ENCODE assay signal across 24 cellular contexts in genomic region chrX:121871122-121871521, GRCh38.
DNase-seq lines count a peak whose midpoint lies in the region; ATAC-seq, FAIRE-seq and TF ChIP-seq lines count a peak whose summit lies in the region.
"Had no signal": no experiment of that assay in that cellular context is flagged by ENCODE, and none has a peak within 500 bp of the region (broad histone marks: within the 10 kb centered on the region; RNA-seq: fewer than 3 reads in every experiment).

No MANE protein-coding gene starts in this region.

- H3K9ac ChIP-seq in astrocyte (ENCODE audit: low read length): no peak overlapping the region
- H3K9ac ChIP-seq: BLaER1 had no signal

- DNase-seq in astrocyte (ENCODE audit: low read depth) (no peak), coronary artery (ENCODE audit: low spot score) (peak; percentile 57), spleen (peak; percentile 67), COLO829 (ENCODE audit: low spot score) (no peak), DMS53 (lab: John Stamatoyannopoulos, UW) (no peak)
- DNase-seq: 8988T; ACHN; BE2C; C1 segment of cervical spinal cord; Caco-2; Calu3; CD4-positive, alpha-beta T cell; CD8-positive, alpha-beta T cell; DMS79; DND-41; EL; GDM1 had no signal

- no peak for ATAC-seq in HG02885 (IDR thresholded peaks at IDR 0.05; ENCODE audit: poor library complexity, unreplicated experiment)
- ATAC-seq: CD8-positive, alpha-beta T cell; GM12878 had no signal

- H3K9me3 Mint-ChIP-seq in astrocyte (ENCODE audit: unreplicated experiment): no peaks in the 10 kb centered on the region
- H3K9me3 Mint-ChIP-seq: CD4-positive, alpha-beta T cell; CD8-positive, alpha-beta T cell had no signal

- no peaks in the 10 kb centered on the region for H3K4me1 Mint-ChIP-seq in astrocyte (ENCODE audit: low read depth, unreplicated experiment)

- H3K79me2 ChIP-seq in astrocyte (ENCODE audit: insufficient read depth, low read length): no peaks in the 10 kb centered on the region

- H3K36me3 ChIP-seq in astrocyte (ENCODE audit: insufficient read depth, low read length) (no peaks in the 10 kb centered on the region), spleen (no peaks in the 10 kb centered on the region)
- H3K36me3 ChIP-seq: BE2C, BLaER1 had no signal

- intact Hi-C loops in spleen (cut with DNase I; ENCODE audit: low total_unique reads): no loop called here

- no peak overlapping the region for H2AFZ ChIP-seq in astrocyte (ENCODE audit: low read depth, low read length)

- TF ChIP-seq POLR2A in spleen (IDR thresholded peaks at IDR 0.05): no peak

- no peaks in the 10 kb centered on the region for H3K9me3 ChIP-seq in astrocyte (ENCODE audit: insufficient read depth, low read depth, low read length)
- H3K9me3 ChIP-seq in spleen: no peaks in the 10 kb centered on the region
- H3K9me3 ChIP-seq: BE2C, BLaER1, Caco-2 had no signal

- no peak overlapping the region for H3K27ac Mint-ChIP-seq in astrocyte (ENCODE audit: unreplicated experiment)
- H3K27ac Mint-ChIP-seq: CD4-positive, alpha-beta T cell; CD8-positive, alpha-beta T cell had no signal

- H3K4me3 Mint-ChIP-seq in astrocyte (ENCODE audit: unreplicated experiment): no peak overlapping the region
- H3K4me3 Mint-ChIP-seq: CD4-positive, alpha-beta T cell; CD8-positive, alpha-beta T cell had no signal

- H3K36me3 Mint-ChIP-seq in astrocyte (ENCODE audit: low read depth, unreplicated experiment): no peaks in the 10 kb centered on the region
- H3K36me3 Mint-ChIP-seq: CD8-positive, alpha-beta T cell had no signal

- H3K27me3 ChIP-seq in astrocyte (ENCODE audit: insufficient read depth, low read length) (no peaks in the 10 kb centered on the region), spleen (replicated peaks in 1 of 7) (no peaks in the 10 kb centered on the region)
- H3K27me3 ChIP-seq: BE2C had no signal

- TF ChIP-seq CTCF in astrocyte (IDR thresholded peaks at IDR 0.05; ENCODE audit: insufficient read depth, low read depth, low read length): no peak
- no peak for TF ChIP-seq CTCF in coronary artery (IDR thresholded peaks at IDR 0.05)
- no peak for TF ChIP-seq CTCF in spleen (IDR thresholded peaks at IDR 0.05 in 8 of 11, conservative IDR thresholded peaks at IDR 0.05 in 3 of 11)

- H3K4me3 ChIP-seq in astrocyte (ENCODE audit: insufficient read depth, low read depth, low read length) (no peak overlapping the region), coronary artery (no peak overlapping the region), spleen (no peak overlapping the region)
- H3K4me3 ChIP-seq: BLaER1, GM12878 had no signal

- WGBS in spleen, 5 donors: 75 to 97% (median 91%) methylated on average over 3 to 12 of the region's 12 CpGs

- no peak overlapping the region for H3K27ac ChIP-seq in astrocyte (ENCODE audit: low read depth, low read length)
- no peak overlapping the region for H3K27ac ChIP-seq in coronary artery
- H3K27ac ChIP-seq in spleen: no peak overlapping the region
- H3K27ac ChIP-seq: BLaER1 had no signal

- H3K4me2 ChIP-seq in astrocyte (ENCODE audit: low read length): no peak overlapping the region
- H3K4me2 ChIP-seq: BLaER1 had no signal

- FAIRE-seq in astrocyte (lab: Jason Lieb, UNC): peak; percentile 5
- FAIRE-seq: A204.1, D721Med, GM12878, GM12892, GM18507 had no signal

- H3K4me1 ChIP-seq in astrocyte (ENCODE audit: insufficient read depth, low read length): no peaks in the 10 kb centered on the region
- no peaks in the 10 kb centered on the region for H3K4me1 ChIP-seq in spleen
- H3K4me1 ChIP-seq: BE2C, BLaER1, Caco-2 had no signal

- H4K20me1 ChIP-seq in astrocyte (ENCODE audit: insufficient read depth, low read length): no peaks in the 10 kb centered on the region
- H4K20me1 ChIP-seq: BLaER1 had no signal

- no peaks in the 10 kb centered on the region for H3K27me3 Mint-ChIP-seq in astrocyte (ENCODE audit: low read depth, unreplicated experiment)
- H3K27me3 Mint-ChIP-seq: CD4-positive, alpha-beta T cell had no signal

Comparison
In these comparisons a context has a peak if more than half of its experiments do, and no peak if none do; other contexts are left out.
1. DNase-seq: peak in coronary artery (single experiment) and spleen (single experiment); none in astrocyte (single experiment), COLO829 (single experiment) and DMS53 (single experiment).